20 cellular contexts compared by ENCODE assay signal in genomic region chr16:50620646-50621451, GRCh38.
"Had no signal": no experiment of that assay in that cellular context is flagged by ENCODE, and none has a peak within 500 bp of the region (broad histone marks: within the 10 kb centered on the region; RNA-seq: fewer than 3 reads in every experiment).

No MANE protein-coding gene starts in this region.

- DNase-seq: dorsolateral prefrontal cortex; effector CD4-positive, alpha-beta T cell; head of caudate nucleus; kidney; left lung; lower lobe of right lung; natural killer cell; retina; sigmoid colon; spleen; stimulated activated CD4-positive, alpha-beta T cell treated with anti-CD3 and anti-CD28 coated beads, Interleukin-4, amount 100 ng/mL, for 4 hours; stimulated activated naive CD8-positive, alpha-beta T cell treated with anti-CD3 and anti-CD28 coated beads, Interleukin-15, Interleukin-2, amounts not matched to agents 100 U/mL and 50 U/mL, for 24 hours; substantia nigra; testis; tibial artery; upper lobe of left lung; uterus had no signal

- ATAC-seq: left lung; lower lobe of right lung; natural killer cell; pancreas; stimulated activated memory B cell treated with anti-CD40 and anti-IgM and Interleukin-4, amounts not matched to agents 10 μg/mL and 1 μg/mL and 100 μg/mL, for 72 hours; stimulated activated naive CD8-positive, alpha-beta T cell treated with anti-CD3 and anti-CD28 coated beads, Interleukin-15, Interleukin-2, amounts not matched to agents 100 U/mL and 50 U/mL, for 24 hours had no signal

- H3K4me3 ChIP-seq: dorsolateral prefrontal cortex, left lung, lower lobe of right lung, pancreas, sigmoid colon, spleen, testis, tibial artery, upper lobe of left lung, uterus had no signal

- H3K9me3 ChIP-seq: left lung, lower lobe of right lung, neutrophil, pancreas, sigmoid colon, spleen, testis, tibial artery, upper lobe of left lung, uterus had no signal

- H3K27me3 ChIP-seq: left lung, neutrophil, pancreas, sigmoid colon, spleen, testis, tibial artery, upper lobe of left lung, uterus had no signal

- H3K27ac ChIP-seq: dorsolateral prefrontal cortex, left lung, lower lobe of right lung, neutrophil, pancreas, sigmoid colon, spleen, testis, tibial artery, uterus had no signal

- H3K36me3 ChIP-seq: left lung, lower lobe of right lung, neutrophil, pancreas, spleen, uterus had no signal
